2 cellular contexts compared by ENCODE assay signal in the genomic region with DNA sequence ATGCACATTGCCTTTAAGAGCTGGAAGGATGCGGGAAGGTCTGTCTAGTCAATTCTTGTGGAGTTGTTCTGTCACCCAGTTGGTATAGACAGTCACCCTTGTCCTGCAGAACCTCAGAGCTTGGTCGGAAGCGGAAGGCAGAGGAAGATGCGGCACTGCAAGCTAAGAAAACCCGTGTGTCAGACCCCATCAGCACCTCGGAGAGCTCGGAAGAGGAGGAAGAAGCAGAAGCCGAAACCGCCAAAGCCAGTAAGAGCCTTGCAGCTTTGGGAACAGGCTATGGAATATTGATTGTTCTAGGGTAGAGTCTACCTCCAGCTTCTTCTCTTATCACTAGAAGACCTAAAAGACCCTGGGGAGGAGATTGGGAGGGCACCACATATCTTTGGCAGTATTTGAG.
TF ChIP-seq lines count a peak whose summit lies in the region.

No MANE protein-coding gene starts in this region.

TF ChIP-seq in SK-N-SH, 30 proteins besides CTCF, POLR2A, EP300 and RAD21:
- TF ChIP-seq, protein P1, sequence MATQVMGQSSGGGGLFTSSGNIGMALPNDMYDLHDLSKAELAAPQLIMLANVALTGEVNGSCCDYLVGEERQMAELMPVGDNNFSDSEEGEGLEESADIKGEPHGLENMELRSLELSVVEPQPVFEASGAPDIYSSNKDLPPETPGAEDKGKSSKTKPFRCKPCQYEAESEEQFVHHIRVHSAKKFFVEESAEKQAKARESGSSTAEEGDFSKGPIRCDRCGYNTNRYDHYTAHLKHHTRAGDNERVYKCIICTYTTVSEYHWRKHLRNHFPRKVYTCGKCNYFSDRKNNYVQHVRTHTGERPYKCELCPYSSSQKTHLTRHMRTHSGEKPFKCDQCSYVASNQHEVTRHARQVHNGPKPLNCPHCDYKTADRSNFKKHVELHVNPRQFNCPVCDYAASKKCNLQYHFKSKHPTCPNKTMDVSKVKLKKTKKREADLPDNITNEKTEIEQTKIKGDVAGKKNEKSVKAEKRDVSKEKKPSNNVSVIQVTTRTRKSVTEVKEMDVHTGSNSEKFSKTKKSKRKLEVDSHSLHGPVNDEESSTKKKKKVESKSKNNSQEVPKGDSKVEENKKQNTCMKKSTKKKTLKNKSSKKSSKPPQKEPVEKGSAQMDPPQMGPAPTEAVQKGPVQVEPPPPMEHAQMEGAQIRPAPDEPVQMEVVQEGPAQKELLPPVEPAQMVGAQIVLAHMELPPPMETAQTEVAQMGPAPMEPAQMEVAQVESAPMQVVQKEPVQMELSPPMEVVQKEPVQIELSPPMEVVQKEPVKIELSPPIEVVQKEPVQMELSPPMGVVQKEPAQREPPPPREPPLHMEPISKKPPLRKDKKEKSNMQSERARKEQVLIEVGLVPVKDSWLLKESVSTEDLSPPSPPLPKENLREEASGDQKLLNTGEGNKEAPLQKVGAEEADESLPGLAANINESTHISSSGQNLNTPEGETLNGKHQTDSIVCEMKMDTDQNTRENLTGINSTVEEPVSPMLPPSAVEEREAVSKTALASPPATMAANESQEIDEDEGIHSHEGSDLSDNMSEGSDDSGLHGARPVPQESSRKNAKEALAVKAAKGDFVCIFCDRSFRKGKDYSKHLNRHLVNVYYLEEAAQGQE (IDR thresholded peaks at IDR 0.05; ENCODE audit: low read depth, low read length), result peak; percentile 41; the same call in 1 of the 2 replicates
- no peak for TF ChIP-seq IRF3 (IDR thresholded peaks at IDR 0.05; ENCODE audit: low read depth, low read length)
- no peak for TF ChIP-seq ZBTB33 (IDR thresholded peaks at IDR 0.05; ENCODE audit: borderline replicate concordance, low read depth)
- TF ChIP-seq MXI1 (IDR thresholded peaks at IDR 0.05; ENCODE audit: low read depth, low read length), result no peak

TF ChIP-seq in HEK293, 187 proteins besides CTCF, POLR2A, EP300 and RAD21 (continued from another document):
- TF ChIP-seq, protein P1 (tag by site-specific recombination; IDR thresholded peaks at IDR 0.05), result peak; percentile 59; the same call in 1 of the 2 replicates
- TF ChIP-seq REPIN1 (tag by site-specific recombination; IDR thresholded peaks at IDR 0.05; ENCODE audit: low read depth) (no peak), ZNF521 (tag by site-specific recombination; IDR thresholded peaks at IDR 0.05) (no peak)
- TF ChIP-seq, protein P2, sequence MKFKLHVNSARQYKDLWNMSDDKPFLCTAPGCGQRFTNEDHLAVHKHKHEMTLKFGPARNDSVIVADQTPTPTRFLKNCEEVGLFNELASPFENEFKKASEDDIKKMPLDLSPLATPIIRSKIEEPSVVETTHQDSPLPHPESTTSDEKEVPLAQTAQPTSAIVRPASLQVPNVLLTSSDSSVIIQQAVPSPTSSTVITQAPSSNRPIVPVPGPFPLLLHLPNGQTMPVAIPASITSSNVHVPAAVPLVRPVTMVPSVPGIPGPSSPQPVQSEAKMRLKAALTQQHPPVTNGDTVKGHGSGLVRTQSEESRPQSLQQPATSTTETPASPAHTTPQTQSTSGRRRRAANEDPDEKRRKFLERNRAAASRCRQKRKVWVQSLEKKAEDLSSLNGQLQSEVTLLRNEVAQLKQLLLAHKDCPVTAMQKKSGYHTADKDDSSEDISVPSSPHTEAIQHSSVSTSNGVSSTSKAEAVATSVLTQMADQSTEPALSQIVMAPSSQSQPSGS (tag by site-specific recombination; IDR thresholded peaks at IDR 0.05; ENCODE audit: low read depth), result no peak
